In genomic region chr1:90717665-90718410, GRCh38 we compare ENCODE assay signal across 8 cellular contexts. TPM values are rescaled to one million over a fixed set of nuclear protein-coding genes. Genes with fewer than 3 reads are reported as not detected.
DNase-seq lines count a peak whose midpoint lies in the region; ATAC-seq and TF ChIP-seq lines count a peak whose summit lies in the region.

No MANE protein-coding gene starts in this region.

- CTCF ChIA-PET in CD4-positive, alpha-beta T cell (lab: Charles Lee) = no interaction called here

- peaks cover 92% of the 10 kb centered on the region for H3K27me3 Mint-ChIP-seq in CD4-positive, alpha-beta T cell
- peaks cover 44% of the 10 kb centered on the region for H3K27me3 Mint-ChIP-seq in memory B cell

- intact Hi-C loops in CD4-positive, alpha-beta T cell (cut with DNase I, micrococcal nuclease) = no loop called here

- H3K36me3 ChIP-seq in brain microvascular endothelial cell (replicated peaks) = no peaks in the 10 kb centered on the region

- peak overlapping the region; percentile 74 for H3K4me3 Mint-ChIP-seq in CD4-positive, alpha-beta T cell
- peak overlapping the region; percentile 53 for H3K4me3 Mint-ChIP-seq in memory B cell

- POLR2A ChIA-PET in CD4-positive, alpha-beta T cell (lab: Charles Lee) = interaction anchor here (0.8 kb wide), 1 partner anchor 12 kb away, joined by 3 read pairs; no protein-coding TSS in a partner anchor

- H3K27me3 ChIP-seq in CD4-positive, alpha-beta T cell (ENCODE audit: control insufficient read depth, insufficient read depth, low read length) = peaks cover 95% of the 10 kb centered on the region
- H3K27me3 ChIP-seq in brain microvascular endothelial cell (replicated peaks) = peaks cover 88% of the 10 kb centered on the region

- H3K27ac ChIP-seq in CD4-positive, alpha-beta T cell (ENCODE audit: low read depth, low read length) = no peak overlapping the region
- H3K27ac ChIP-seq in brain microvascular endothelial cell = no peak overlapping the region

- in situ Hi-C loops in brain microvascular endothelial cell (cut with HindIII; ENCODE audit: low pct_ligation_motif_present, low sequenced_read_pairs) = no loop called here

- no peak for TF ChIP-seq CTCF in CD4-positive, alpha-beta T cell (IDR thresholded peaks at IDR 0.05)
- no peak for TF ChIP-seq CTCF in brain microvascular endothelial cell (IDR thresholded peaks at IDR 0.05; ENCODE audit: low read depth, low read length, missing control alignments)

- no peak for ATAC-seq in CD4-positive, alpha-beta T cell (ENCODE audit: poor library complexity)
- ATAC-seq in memory B cell (ENCODE audit: low read depth) = no peak
- no peak for ATAC-seq in HG03175 (IDR thresholded peaks at IDR 0.05; ENCODE audit: unreplicated experiment)

- peaks cover 37% of the 10 kb centered on the region for H3K9me3 ChIP-seq in CD4-positive, alpha-beta T cell (ENCODE audit: control insufficient read depth, low read length)

- H3K9me3 Mint-ChIP-seq in CD4-positive, alpha-beta T cell = peaks cover 8% of the 10 kb centered on the region
- peaks cover 1% of the 10 kb centered on the region for H3K9me3 Mint-ChIP-seq in memory B cell

- peak overlapping the region; percentile 18 for H3K4me3 ChIP-seq in brain microvascular endothelial cell (ENCODE audit: low read depth, low read length)

- peaks cover 15% of the 10 kb centered on the region for H3K36me3 Mint-ChIP-seq in CD4-positive, alpha-beta T cell (ENCODE audit: low read depth)
- H3K36me3 Mint-ChIP-seq in memory B cell = peaks cover 6% of the 10 kb centered on the region

- DNase-seq in CD4-positive, alpha-beta T cell = no peak
- peak; percentile 94 for DNase-seq in HuH-7.5 (ENCODE audit: low spot score)
- no peak for DNase-seq in brain microvascular endothelial cell
- DNase-seq in memory B cell (ENCODE audit: low spot score in 2 of 2) = no peak
- DNase-seq in SIG-M5 treated with dmso at 0.1 percent for 504 hours (lab: John Stamatoyannopoulos, UW; ENCODE audit: unreplicated experiment) = no peak
- no peak for DNase-seq in cortex of kidney (lab: John Stamatoyannopoulos, UW)
- DNase-seq in germinal center (ENCODE audit: low spot score) = no peak

- H3K4me1 Mint-ChIP-seq in CD4-positive, alpha-beta T cell (ENCODE audit: low read depth) = peaks cover 34% of the 10 kb centered on the region
- peaks cover 4% of the 10 kb centered on the region for H3K4me1 Mint-ChIP-seq in memory B cell

- peak overlapping the region; percentile 58 for H3K27ac Mint-ChIP-seq in CD4-positive, alpha-beta T cell
- peak overlapping the region; percentile 38 for H3K27ac Mint-ChIP-seq in memory B cell

RNA-seq across cellular contexts. Expression of gene BARHL2, which starts 0.7 kb away (rescaled TPM):
- total RNA-seq in CD4-positive, alpha-beta T cell = not detected
